Comparison of ENCODE assay signal across 1 cellular context in the genomic region with DNA sequence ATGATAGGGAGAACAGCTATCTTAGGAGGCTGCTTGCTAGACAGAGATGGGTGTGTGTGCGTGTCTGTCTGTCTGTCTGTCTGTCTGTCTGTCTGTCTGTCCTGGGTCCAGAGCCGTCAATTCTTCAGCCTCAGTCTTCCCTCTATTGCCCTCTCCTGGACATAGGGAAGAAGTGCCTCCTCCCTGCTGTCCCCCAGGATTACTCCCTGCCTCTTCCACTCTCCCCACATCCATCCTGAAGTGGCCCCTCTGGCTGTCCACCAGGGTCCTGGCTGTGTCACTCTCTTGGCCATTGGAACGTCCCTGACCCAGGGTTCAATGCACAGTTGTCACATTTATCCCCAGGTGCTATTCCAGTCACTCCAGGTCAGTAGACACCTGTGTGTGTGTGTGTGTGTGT.
TF ChIP-seq lines count a peak whose summit lies in the region.

No MANE protein-coding gene starts in this region.

TF ChIP-seq in K562, 482 proteins besides CTCF, POLR2A, EP300 and RAD21:
- TF ChIP-seq ZNF436 (CRISPR knock-in tag; IDR thresholded peaks at IDR 0.05) (peak; percentile 73; the same call in 1 of the 2 replicates), ZFP36 (IDR thresholded peaks at IDR 0.05; ENCODE audit: low read depth, low read length, partially characterized antibody) (peak; percentile 91), PYGO2 (tag; IDR thresholded peaks at IDR 0.05) (no peak), EZH2 (IDR thresholded peaks at IDR 0.05; ENCODE audit: borderline replicate concordance, low read depth, low read length) (no peak), U2AF2 (optimal IDR thresholded peaks at IDR 0.05; ENCODE audit: low read depth, low read length) (no peak)
- TF ChIP-seq, protein P1, sequence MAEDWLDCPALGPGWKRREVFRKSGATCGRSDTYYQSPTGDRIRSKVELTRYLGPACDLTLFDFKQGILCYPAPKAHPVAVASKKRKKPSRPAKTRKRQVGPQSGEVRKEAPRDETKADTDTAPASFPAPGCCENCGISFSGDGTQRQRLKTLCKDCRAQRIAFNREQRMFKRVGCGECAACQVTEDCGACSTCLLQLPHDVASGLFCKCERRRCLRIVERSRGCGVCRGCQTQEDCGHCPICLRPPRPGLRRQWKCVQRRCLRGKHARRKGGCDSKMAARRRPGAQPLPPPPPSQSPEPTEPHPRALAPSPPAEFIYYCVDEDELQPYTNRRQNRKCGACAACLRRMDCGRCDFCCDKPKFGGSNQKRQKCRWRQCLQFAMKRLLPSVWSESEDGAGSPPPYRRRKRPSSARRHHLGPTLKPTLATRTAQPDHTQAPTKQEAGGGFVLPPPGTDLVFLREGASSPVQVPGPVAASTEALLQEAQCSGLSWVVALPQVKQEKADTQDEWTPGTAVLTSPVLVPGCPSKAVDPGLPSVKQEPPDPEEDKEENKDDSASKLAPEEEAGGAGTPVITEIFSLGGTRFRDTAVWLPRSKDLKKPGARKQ (CRISPR knock-in tag; IDR thresholded peaks at IDR 0.05), result no peak
